ENCODE assay signal across 8 cellular contexts in the genomic region with DNA sequence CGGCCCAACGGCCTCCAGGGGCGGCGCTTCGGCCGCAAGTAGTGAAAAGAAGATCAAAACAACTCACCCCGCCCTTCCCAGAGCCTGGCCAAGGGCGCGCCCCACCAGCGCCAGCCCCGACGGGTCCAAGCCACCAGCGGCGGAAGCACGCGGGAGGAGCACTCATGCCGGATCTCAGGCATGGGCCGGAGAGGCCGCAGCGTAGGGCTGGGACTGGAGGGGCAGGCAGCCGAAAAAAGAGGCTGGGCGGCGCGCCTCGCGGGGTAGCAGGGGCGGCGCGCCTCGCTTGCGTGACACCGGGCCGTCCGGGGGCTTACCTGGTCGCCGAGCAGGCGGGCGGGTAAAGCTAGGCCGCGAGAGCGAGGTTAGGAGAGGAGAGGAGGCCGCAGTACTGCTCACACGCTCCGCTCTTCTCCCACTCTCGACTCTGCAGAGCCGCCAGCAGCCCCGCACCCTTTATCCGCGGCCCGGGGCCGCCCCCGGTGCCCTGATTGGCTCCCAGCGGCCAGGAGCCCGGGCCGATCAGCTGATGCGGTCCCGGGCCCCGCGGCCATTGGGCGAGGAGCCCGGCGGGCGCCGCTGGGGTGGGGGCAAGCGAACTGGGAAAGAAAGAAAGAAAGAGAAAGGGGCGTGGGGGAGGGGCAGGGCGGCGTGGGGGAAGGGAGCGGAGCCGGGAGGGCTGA. TPM values are rescaled to one million over a fixed set of nuclear protein-coding genes. Genes with fewer than 3 reads are reported as not detected.
DNase-seq lines count a peak whose midpoint lies in the region; ATAC-seq and TF ChIP-seq lines count a peak whose summit lies in the region.

A gene (minus strand): TSS at position 429 of the 683 bp plus-strand sequence. CDS start 3,053 bp downstream, outside the sequence.

- H3K36me3 ChIP-seq in left lung, result peaks cover 0 to 38% of the 10 kb centered on the region in 2 donors

- peaks cover 0 to 72% of the 10 kb centered on the region in 2 donors for H3K4me1 ChIP-seq in left lung

- H3K27ac ChIP-seq in left lung, result peak within 1 kb of the TSS; percentile 99

- H3K4me1 Mint-ChIP-seq in activated CD4-positive, alpha-beta T cell treated with anti-CD3 and anti-CD28 coated beads, Interleukin-2, amount 10 ng/mL, durations not matched to agents 24 days and 14 days, result peaks cover 40% of the 10 kb centered on the region

- peak in 1 of 2 donors; percentile 38 for TF ChIP-seq CTCF in left lung (IDR thresholded peaks at IDR 0.05)

- intact Hi-C loops in activated CD4-positive, alpha-beta T cell treated with anti-CD3 and anti-CD28 coated beads, Interleukin-2, amount 10 ng/mL, durations not matched to agents 24 days and 14 days (cut with micrococcal nuclease), result loop anchor here (1.0 to 10.0 kb wide), 7 partner anchors 89 to 1081 kb away; a partner anchor contains a TSS
- intact Hi-C loops in left lung (cut with DNase I), result loop anchor here in 1 of 2 donors (10.0 kb wide), 1 partner anchor 247 kb away; no protein-coding TSS in a partner anchor

- peak within 1 kb of the TSS; percentile 70 to 95 for H3K4me3 ChIP-seq in left lung

- no peaks in the 10 kb centered on the region for H3K9me3 ChIP-seq in left lung

- H3K27me3 ChIP-seq in left lung, result no peaks in the 10 kb centered on the region

- peaks cover 18% of the 10 kb centered on the region for H3K27me3 Mint-ChIP-seq in activated CD4-positive, alpha-beta T cell treated with anti-CD3 and anti-CD28 coated beads, Interleukin-2, amount 10 ng/mL, durations not matched to agents 24 days and 14 days

- DNase-seq in Ammon's horn (ENCODE audit: low spot score) (peak; percentile 94), GM19238 (ENCODE audit: insufficient read length, low spot score) (peak; percentile 62), NCI-H460 (ENCODE audit: extremely low read depth, low read depth) (peak; percentile 73), dermis blood vessel endothelial cell (peak; percentile 92), left lung (peak; percentile 94 to 98)
- peak; percentile 94 for DNase-seq in activated CD4-positive, alpha-beta T cell treated with anti-CD3 and anti-CD28 coated beads, Interleukin-2, amount 10 ng/mL, durations not matched to agents 24 days and 14 days
- peak; percentile 61 for DNase-seq in stimulated activated CD4-positive, alpha-beta T cell treated with anti-CD3 and anti-CD28 coated beads, Interleukin-2, amount 100 ng/mL, for 4 hours (ENCODE audit: low read depth)

- H3K4me3 Mint-ChIP-seq in activated CD4-positive, alpha-beta T cell treated with anti-CD3 and anti-CD28 coated beads, Interleukin-2, amount 10 ng/mL, durations not matched to agents 24 days and 14 days, result peak within 1 kb of the TSS; percentile 96

- peak within 1 kb of the TSS; percentile 93 for H3K27ac Mint-ChIP-seq in activated CD4-positive, alpha-beta T cell treated with anti-CD3 and anti-CD28 coated beads, Interleukin-2, amount 10 ng/mL, durations not matched to agents 24 days and 14 days

- H3K36me3 Mint-ChIP-seq in activated CD4-positive, alpha-beta T cell treated with anti-CD3 and anti-CD28 coated beads, Interleukin-2, amount 10 ng/mL, durations not matched to agents 24 days and 14 days (ENCODE audit: low read depth), result peaks cover 36% of the 10 kb centered on the region

- ATAC-seq in HG03439 (IDR thresholded peaks at IDR 0.05; ENCODE audit: unreplicated experiment), result peak; percentile 78
- ATAC-seq in left lung, result peak; percentile 90

- H3K9me3 Mint-ChIP-seq in activated CD4-positive, alpha-beta T cell treated with anti-CD3 and anti-CD28 coated beads, Interleukin-2, amount 10 ng/mL, durations not matched to agents 24 days and 14 days, result no peaks in the 10 kb centered on the region

RNA-seq across cellular contexts. Expression of the gene that starts here (rescaled TPM):
- total RNA-seq in NCI-H460 (2014; rRNA removed; shearing (Covaris generic)), result 91.0 and 106 TPM in 2 replicates
- 51.8 and 61.0 TPM in 2 replicates for polyA plus RNA-seq in NCI-H460 (2014; cell fraction: nucleus; rRNA removed)
- 78.1 and 80.2 TPM in 2 replicates for total RNA-seq in activated CD4-positive, alpha-beta T cell treated with anti-CD3 and anti-CD28 coated beads, Interleukin-2, amount 10 ng/mL, durations not matched to agents 24 days and 14 days
- total RNA-seq in dermis blood vessel endothelial cell (377 and 422 TPM in 2 replicates), left lung (1,000 to 10,000 TPM in 1 of 2 donors, 100 to 1,000 TPM in 1; 672 to 1,187 TPM)

Comparison
In these comparisons a context has a peak if more than half of its experiments do, and no peak if none do; other contexts are left out.
1. Peak in every context shown above with its lines: DNase-seq, ATAC-seq, H3K4me3 ChIP-seq and H3K27ac ChIP-seq.